In the genomic region with DNA sequence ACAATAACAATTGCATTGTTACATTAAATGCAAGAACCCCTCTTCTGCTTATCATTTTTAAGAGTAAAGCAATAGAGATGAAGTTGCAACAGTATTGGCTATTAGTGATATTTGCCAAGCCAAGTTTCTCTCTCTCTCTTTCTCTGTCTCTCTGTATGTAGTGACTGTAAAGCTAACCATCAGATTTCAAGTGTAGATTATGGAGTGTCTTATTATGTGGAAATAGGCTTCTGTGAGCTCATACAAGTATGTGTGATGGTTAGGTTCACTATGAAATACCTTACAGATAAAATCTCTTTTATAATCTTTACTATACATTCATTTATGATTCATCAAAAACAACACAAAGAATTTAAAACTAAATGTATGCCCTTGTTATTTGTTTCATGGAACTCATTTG, we compare ENCODE assay signal across 2 cellular contexts.
TF ChIP-seq lines count a peak whose summit lies in the region.

No MANE protein-coding gene starts in this region.

TF ChIP-seq in IMR-90, 13 proteins besides CTCF, POLR2A, EP300 and RAD21:
- TF ChIP-seq CEBPB (IDR thresholded peaks at IDR 0.05; ENCODE audit: low read depth, low read length) (no peak), SMC3 (IDR thresholded peaks at IDR 0.05; ENCODE audit: low read depth, low read length) (no peak), MAZ (IDR thresholded peaks at IDR 0.05; ENCODE audit: borderline replicate concordance, low read depth, low read length) (no peak), FOS (IDR thresholded peaks at IDR 0.05; ENCODE audit: low read depth, low read length) (no peak), CHD1 (IDR thresholded peaks at IDR 0.05; ENCODE audit: low read depth, low read length) (no peak), NFE2L2 (IDR thresholded peaks at IDR 0.05; ENCODE audit: low read depth, low read length) (no peak), MXI1 (IDR thresholded peaks at IDR 0.05; ENCODE audit: borderline replicate concordance, low read depth, low read length) (no peak), RCOR1 (IDR thresholded peaks at IDR 0.05; ENCODE audit: insufficient replicate concordance, low read length) (no peak)
- TF ChIP-seq, protein P1, sequence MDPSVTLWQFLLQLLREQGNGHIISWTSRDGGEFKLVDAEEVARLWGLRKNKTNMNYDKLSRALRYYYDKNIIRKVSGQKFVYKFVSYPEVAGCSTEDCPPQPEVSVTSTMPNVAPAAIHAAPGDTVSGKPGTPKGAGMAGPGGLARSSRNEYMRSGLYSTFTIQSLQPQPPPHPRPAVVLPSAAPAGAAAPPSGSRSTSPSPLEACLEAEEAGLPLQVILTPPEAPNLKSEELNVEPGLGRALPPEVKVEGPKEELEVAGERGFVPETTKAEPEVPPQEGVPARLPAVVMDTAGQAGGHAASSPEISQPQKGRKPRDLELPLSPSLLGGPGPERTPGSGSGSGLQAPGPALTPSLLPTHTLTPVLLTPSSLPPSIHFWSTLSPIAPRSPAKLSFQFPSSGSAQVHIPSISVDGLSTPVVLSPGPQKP (IDR thresholded peaks at IDR 0.05; ENCODE audit: borderline replicate concordance, low read depth, low read length): no peak
- TF ChIP-seq, protein P2, sequence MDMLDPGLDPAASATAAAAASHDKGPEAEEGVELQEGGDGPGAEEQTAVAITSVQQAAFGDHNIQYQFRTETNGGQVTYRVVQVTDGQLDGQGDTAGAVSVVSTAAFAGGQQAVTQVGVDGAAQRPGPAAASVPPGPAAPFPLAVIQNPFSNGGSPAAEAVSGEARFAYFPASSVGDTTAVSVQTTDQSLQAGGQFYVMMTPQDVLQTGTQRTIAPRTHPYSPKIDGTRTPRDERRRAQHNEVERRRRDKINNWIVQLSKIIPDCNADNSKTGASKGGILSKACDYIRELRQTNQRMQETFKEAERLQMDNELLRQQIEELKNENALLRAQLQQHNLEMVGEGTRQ (IDR thresholded peaks at IDR 0.05; ENCODE audit: low read depth, low read length): no peak

TF ChIP-seq in endothelial cell of umbilical vein, 7 proteins besides CTCF, POLR2A, EP300 and RAD21:
- no peak for TF ChIP-seq FOS (IDR thresholded peaks at IDR 0.05; ENCODE audit: borderline replicate concordance, insufficient read depth, low read length)
- TF ChIP-seq EZH2 (IDR thresholded peaks at IDR 0.05; ENCODE audit: borderline replicate concordance, low read depth, low read length, severe bottlenecking): no peak
- peak; percentile 42 for TF ChIP-seq GATA2 (IDR thresholded peaks at IDR 0.05; ENCODE audit: insufficient read depth, insufficient read length, low read depth, low read length)
- no peak for TF ChIP-seq MYC (IDR thresholded peaks at IDR 0.05; ENCODE audit: low read depth, low read length)
